In the genomic region with DNA sequence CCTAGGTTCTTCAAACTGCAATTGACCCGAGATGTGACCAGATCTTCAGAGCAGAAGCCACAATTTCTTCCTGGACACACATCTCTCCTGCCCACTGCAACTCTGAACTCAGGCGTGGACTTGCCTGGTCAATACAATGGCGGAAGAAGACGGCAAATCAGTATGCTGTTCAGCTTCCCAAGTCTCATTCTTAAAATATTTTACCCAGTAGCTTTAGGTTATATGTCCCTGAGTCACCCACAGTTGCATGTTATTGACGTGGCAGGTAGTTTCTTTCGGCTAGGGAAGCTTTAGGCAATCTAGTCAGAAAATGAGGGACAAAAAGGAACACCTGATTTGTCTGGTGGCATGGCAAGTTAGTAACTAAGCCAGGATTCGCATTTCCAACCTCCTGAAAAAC, we compare ENCODE assay signal across 1 cellular context.
TF ChIP-seq lines count a peak whose summit lies in the region.

No MANE protein-coding gene starts in this region.

TF ChIP-seq in IMR-90, 13 proteins besides CTCF, POLR2A, EP300 and RAD21:
- no peak for TF ChIP-seq RCOR1 (IDR thresholded peaks at IDR 0.05; ENCODE audit: insufficient replicate concordance, low read length)
- TF ChIP-seq ELK1 (IDR thresholded peaks at IDR 0.05; ENCODE audit: borderline replicate concordance, low read depth, low read length), result no peak
- no peak for TF ChIP-seq BHLHE40 (IDR thresholded peaks at IDR 0.05; ENCODE audit: low read depth, low read length)
- no peak for TF ChIP-seq FOS (IDR thresholded peaks at IDR 0.05; ENCODE audit: low read depth, low read length)
